In the genomic region with DNA sequence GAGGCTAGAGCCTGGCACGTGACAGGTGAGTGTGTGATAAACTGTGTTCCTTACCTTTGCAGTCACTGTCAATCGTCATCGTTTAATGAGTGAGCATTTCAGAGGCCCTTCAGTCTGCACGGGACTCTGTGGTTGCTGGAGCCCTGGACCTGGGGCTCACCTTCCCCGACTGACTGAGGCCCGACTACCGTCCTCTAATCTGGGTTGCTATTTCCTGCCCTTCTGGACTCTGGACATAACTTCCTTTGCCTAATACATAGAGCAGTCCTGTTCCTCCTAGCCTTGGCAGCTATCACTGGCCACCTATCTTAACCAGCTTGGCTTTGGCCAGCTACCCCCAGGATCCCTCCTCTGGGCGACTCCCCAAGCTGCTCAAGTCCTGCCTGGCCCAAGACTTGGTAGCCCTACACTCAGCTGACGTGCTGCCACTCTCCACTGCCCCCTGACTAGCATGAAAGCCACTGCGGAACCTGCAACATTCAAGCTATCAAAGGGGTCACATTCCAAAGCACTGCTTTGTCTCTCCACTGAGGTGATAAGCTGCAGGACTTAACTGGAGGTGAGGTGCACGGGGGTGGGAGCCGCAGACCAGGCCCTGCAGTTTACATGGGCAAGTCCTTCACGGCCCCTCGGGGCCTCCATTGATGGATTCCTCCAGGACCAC, we compare ENCODE assay signal across 1 cellular context.
TF ChIP-seq lines count a peak whose summit lies in the region.

No MANE protein-coding gene starts in this region.

TF ChIP-seq in HepG2, 621 proteins besides CTCF, POLR2A, EP300 and RAD21 (continued from another document and continues in another):
- TF ChIP-seq, protein P1, sequence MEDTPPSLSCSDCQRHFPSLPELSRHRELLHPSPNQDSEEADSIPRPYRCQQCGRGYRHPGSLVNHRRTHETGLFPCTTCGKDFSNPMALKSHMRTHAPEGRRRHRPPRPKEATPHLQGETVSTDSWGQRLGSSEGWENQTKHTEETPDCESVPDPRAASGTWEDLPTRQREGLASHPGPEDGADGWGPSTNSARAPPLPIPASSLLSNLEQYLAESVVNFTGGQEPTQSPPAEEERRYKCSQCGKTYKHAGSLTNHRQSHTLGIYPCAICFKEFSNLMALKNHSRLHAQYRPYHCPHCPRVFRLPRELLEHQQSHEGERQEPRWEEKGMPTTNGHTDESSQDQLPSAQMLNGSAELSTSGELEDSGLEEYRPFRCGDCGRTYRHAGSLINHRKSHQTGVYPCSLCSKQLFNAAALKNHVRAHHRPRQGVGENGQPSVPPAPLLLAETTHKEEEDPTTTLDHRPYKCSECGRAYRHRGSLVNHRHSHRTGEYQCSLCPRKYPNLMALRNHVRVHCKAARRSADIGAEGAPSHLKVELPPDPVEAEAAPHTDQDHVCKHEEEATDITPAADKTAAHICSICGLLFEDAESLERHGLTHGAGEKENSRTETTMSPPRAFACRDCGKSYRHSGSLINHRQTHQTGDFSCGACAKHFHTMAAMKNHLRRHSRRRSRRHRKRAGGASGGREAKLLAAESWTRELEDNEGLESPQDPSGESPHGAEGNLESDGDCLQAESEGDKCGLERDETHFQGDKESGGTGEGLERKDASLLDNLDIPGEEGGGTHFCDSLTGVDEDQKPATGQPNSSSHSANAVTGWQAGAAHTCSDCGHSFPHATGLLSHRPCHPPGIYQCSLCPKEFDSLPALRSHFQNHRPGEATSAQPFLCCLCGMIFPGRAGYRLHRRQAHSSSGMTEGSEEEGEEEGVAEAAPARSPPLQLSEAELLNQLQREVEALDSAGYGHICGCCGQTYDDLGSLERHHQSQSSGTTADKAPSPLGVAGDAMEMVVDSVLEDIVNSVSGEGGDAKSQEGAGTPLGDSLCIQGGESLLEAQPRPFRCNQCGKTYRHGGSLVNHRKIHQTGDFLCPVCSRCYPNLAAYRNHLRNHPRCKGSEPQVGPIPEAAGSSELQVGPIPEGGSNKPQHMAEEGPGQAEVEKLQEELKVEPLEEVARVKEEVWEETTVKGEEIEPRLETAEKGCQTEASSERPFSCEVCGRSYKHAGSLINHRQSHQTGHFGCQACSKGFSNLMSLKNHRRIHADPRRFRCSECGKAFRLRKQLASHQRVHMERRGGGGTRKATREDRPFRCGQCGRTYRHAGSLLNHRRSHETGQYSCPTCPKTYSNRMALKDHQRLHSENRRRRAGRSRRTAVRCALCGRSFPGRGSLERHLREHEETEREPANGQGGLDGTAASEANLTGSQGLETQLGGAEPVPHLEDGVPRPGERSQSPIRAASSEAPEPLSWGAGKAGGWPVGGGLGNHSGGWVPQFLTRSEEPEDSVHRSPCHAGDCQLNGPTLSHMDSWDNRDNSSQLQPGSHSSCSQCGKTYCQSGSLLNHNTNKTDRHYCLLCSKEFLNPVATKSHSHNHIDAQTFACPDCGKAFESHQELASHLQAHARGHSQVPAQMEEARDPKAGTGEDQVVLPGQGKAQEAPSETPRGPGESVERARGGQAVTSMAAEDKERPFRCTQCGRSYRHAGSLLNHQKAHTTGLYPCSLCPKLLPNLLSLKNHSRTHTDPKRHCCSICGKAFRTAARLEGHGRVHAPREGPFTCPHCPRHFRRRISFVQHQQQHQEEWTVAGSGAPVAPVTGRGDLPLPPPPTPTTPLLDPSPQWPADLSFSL (CRISPR knock-in tag; IDR thresholded peaks at IDR 0.05): no peak
- TF ChIP-seq ZNF747 (CRISPR knock-in tag; IDR thresholded peaks at IDR 0.05; ENCODE audit: borderline replicate concordance) (no peak), ZNF264 (CRISPR knock-in tag; IDR thresholded peaks at IDR 0.05) (peak; percentile 75), ZNF121 (CRISPR knock-in tag; IDR thresholded peaks at IDR 0.05) (no peak), ZNF17 (CRISPR knock-in tag; IDR thresholded peaks at IDR 0.05) (no peak), RXRA (CRISPR knock-in tag; IDR thresholded peaks at IDR 0.05) (peak; percentile 64; the same call in 1 of the 2 replicates), KDM1A (CRISPR knock-in tag; IDR thresholded peaks at IDR 0.05) (no peak), ZNF761 (CRISPR knock-in tag; conservative IDR thresholded peaks at IDR 0.05) (peak; percentile 63; the same call in 1 of the 2 replicates), ELF1 (CRISPR knock-in tag; IDR thresholded peaks at IDR 0.05) (peak; percentile 59), ZNF30 (CRISPR knock-in tag; IDR thresholded peaks at IDR 0.05) (no peak), U2AF2 (IDR thresholded peaks at IDR 0.05; ENCODE audit: low read depth, low read length) (no peak), ZNF441 (CRISPR knock-in tag; IDR thresholded peaks at IDR 0.05; ENCODE audit: borderline replicate concordance) (no peak; the same call in 1 of the 2 replicates), ZNF367 (CRISPR knock-in tag; IDR thresholded peaks at IDR 0.05; ENCODE audit: borderline replicate concordance) (no peak), MAZ (IDR thresholded peaks at IDR 0.05; ENCODE audit: borderline replicate concordance, low read depth, low read length) (no peak), MAZ (CRISPR knock-in tag; IDR thresholded peaks at IDR 0.05; ENCODE audit: low read depth) (no peak; the same call in 1 of the 2 replicates), ZFYVE20 (CRISPR knock-in tag; IDR thresholded peaks at IDR 0.05; ENCODE audit: borderline replicate concordance, low read depth) (no peak), SALL1 (CRISPR knock-in tag; IDR thresholded peaks at IDR 0.05) (peak; percentile 85), SIX4 (CRISPR knock-in tag; IDR thresholded peaks at IDR 0.05) (peak; percentile 39; the same call in 1 of the 2 replicates), REXO4 (CRISPR knock-in tag; IDR thresholded peaks at IDR 0.05; ENCODE audit: borderline replicate concordance) (no peak), PITX1 (CRISPR knock-in tag; IDR thresholded peaks at IDR 0.05) (0 out of 2 replicates have a peak, but pooled peaks have one; percentile 4), ZNF772 (CRISPR knock-in tag; IDR thresholded peaks at IDR 0.05) (peak; percentile 78; the same call in 1 of the 2 replicates)
- TF ChIP-seq, protein P2, sequence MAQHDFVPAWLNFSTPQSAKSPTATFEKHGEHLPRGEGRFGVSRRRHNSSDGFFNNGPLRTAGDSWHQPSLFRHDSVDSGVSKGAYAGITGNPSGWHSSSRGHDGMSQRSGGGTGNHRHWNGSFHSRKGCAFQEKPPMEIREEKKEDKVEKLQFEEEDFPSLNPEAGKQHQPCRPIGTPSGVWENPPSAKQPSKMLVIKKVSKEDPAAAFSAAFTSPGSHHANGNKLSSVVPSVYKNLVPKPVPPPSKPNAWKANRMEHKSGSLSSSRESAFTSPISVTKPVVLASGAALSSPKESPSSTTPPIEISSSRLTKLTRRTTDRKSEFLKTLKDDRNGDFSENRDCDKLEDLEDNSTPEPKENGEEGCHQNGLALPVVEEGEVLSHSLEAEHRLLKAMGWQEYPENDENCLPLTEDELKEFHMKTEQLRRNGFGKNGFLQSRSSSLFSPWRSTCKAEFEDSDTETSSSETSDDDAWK (CRISPR knock-in tag; IDR thresholded peaks at IDR 0.05): no peak
- TF ChIP-seq, protein P3, sequence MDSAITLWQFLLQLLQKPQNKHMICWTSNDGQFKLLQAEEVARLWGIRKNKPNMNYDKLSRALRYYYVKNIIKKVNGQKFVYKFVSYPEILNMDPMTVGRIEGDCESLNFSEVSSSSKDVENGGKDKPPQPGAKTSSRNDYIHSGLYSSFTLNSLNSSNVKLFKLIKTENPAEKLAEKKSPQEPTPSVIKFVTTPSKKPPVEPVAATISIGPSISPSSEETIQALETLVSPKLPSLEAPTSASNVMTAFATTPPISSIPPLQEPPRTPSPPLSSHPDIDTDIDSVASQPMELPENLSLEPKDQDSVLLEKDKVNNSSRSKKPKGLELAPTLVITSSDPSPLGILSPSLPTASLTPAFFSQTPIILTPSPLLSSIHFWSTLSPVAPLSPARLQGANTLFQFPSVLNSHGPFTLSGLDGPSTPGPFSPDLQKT (CRISPR knock-in tag; IDR thresholded peaks at IDR 0.05; ENCODE audit: borderline replicate concordance): no peak
- TF ChIP-seq, protein P4, sequence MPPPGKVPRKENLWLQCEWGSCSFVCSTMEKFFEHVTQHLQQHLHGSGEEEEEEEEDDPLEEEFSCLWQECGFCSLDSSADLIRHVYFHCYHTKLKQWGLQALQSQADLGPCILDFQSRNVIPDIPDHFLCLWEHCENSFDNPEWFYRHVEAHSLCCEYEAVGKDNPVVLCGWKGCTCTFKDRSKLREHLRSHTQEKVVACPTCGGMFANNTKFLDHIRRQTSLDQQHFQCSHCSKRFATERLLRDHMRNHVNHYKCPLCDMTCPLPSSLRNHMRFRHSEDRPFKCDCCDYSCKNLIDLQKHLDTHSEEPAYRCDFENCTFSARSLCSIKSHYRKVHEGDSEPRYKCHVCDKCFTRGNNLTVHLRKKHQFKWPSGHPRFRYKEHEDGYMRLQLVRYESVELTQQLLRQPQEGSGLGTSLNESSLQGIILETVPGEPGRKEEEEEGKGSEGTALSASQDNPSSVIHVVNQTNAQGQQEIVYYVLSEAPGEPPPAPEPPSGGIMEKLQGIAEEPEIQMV (CRISPR knock-in tag; IDR thresholded peaks at IDR 0.05; ENCODE audit: low read depth): peak; percentile 45; the same call in 1 of the 2 replicates
- TF ChIP-seq, protein P5, sequence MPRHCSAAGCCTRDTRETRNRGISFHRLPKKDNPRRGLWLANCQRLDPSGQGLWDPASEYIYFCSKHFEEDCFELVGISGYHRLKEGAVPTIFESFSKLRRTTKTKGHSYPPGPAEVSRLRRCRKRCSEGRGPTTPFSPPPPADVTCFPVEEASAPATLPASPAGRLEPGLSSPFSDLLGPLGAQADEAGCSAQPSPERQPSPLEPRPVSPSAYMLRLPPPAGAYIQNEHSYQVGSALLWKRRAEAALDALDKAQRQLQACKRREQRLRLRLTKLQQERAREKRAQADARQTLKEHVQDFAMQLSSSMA (CRISPR knock-in tag; IDR thresholded peaks at IDR 0.05): no peak
- TF ChIP-seq, protein P6, sequence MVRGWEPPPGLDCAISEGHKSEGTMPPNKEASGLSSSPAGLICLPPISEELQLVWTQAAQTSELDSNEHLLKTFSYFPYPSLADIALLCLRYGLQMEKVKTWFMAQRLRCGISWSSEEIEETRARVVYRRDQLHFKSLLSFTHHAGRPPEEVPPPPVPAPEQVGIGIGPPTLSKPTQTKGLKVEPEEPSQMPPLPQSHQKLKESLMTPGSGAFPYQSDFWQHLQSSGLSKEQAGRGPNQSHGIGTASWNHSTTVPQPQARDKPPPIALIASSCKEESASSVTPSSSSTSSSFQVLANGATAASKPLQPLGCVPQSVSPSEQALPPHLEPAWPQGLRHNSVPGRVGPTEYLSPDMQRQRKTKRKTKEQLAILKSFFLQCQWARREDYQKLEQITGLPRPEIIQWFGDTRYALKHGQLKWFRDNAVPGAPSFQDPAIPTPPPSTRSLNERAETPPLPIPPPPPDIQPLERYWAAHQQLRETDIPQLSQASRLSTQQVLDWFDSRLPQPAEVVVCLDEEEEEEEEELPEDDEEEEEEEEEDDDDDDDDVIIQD (CRISPR knock-in tag; IDR thresholded peaks at IDR 0.05; ENCODE audit: low read depth): peak; percentile 46; the same call in 1 of the 2 replicates
- TF ChIP-seq, protein P7, sequence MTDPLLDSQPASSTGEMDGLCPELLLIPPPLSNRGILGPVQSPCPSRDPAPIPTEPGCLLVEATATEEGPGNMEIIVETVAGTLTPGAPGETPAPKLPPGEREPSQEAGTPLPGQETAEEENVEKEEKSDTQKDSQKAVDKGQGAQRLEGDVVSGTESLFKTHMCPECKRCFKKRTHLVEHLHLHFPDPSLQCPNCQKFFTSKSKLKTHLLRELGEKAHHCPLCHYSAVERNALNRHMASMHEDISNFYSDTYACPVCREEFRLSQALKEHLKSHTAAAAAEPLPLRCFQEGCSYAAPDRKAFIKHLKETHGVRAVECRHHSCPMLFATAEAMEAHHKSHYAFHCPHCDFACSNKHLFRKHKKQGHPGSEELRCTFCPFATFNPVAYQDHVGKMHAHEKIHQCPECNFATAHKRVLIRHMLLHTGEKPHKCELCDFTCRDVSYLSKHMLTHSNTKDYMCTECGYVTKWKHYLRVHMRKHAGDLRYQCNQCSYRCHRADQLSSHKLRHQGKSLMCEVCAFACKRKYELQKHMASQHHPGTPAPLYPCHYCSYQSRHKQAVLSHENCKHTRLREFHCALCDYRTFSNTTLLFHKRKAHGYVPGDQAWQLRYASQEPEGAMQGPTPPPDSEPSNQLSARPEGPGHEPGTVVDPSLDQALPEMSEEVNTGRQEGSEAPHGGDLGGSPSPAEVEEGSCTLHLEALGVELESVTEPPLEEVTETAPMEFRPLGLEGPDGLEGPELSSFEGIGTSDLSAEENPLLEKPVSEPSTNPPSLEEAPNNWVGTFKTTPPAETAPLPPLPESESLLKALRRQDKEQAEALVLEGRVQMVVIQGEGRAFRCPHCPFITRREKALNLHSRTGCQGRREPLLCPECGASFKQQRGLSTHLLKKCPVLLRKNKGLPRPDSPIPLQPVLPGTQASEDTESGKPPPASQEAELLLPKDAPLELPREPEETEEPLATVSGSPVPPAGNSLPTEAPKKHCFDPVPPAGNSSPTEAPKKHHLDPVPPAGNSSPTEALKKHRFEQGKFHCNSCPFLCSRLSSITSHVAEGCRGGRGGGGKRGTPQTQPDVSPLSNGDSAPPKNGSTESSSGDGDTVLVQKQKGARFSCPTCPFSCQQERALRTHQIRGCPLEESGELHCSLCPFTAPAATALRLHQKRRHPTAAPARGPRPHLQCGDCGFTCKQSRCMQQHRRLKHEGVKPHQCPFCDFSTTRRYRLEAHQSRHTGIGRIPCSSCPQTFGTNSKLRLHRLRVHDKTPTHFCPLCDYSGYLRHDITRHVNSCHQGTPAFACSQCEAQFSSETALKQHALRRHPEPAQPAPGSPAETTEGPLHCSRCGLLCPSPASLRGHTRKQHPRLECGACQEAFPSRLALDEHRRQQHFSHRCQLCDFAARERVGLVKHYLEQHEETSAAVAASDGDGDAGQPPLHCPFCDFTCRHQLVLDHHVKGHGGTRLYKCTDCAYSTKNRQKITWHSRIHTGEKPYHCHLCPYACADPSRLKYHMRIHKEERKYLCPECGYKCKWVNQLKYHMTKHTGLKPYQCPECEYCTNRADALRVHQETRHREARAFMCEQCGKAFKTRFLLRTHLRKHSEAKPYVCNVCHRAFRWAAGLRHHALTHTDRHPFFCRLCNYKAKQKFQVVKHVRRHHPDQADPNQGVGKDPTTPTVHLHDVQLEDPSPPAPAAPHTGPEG (CRISPR knock-in tag; IDR thresholded peaks at IDR 0.05): no peak
- TF ChIP-seq, protein P8, sequence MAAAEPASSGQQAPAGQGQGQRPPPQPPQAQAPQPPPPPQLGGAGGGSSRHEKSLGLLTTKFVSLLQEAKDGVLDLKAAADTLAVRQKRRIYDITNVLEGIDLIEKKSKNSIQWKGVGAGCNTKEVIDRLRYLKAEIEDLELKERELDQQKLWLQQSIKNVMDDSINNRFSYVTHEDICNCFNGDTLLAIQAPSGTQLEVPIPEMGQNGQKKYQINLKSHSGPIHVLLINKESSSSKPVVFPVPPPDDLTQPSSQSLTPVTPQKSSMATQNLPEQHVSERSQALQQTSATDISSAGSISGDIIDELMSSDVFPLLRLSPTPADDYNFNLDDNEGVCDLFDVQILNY (CRISPR knock-in tag; conservative IDR thresholded peaks at IDR 0.05): 0 out of 2 replicates have a peak, but pooled peaks have one; percentile 32
- TF ChIP-seq, protein P9, sequence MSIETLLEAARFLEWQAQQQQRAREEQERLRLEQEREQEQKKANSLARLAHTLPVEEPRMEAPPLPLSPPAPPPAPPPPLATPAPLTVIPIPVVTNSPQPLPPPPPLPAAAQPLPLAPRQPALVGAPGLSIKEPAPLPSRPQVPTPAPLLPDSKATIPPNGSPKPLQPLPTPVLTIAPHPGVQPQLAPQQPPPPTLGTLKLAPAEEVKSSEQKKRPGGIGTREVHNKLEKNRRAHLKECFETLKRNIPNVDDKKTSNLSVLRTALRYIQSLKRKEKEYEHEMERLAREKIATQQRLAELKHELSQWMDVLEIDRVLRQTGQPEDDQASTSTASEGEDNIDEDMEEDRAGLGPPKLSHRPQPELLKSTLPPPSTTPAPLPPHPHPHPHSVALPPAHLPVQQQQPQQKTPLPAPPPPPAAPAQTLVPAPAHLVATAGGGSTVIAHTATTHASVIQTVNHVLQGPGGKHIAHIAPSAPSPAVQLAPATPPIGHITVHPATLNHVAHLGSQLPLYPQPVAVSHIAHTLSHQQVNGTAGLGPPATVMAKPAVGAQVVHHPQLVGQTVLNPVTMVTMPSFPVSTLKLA (IDR thresholded peaks at IDR 0.05): no peak
